In the genomic region with DNA sequence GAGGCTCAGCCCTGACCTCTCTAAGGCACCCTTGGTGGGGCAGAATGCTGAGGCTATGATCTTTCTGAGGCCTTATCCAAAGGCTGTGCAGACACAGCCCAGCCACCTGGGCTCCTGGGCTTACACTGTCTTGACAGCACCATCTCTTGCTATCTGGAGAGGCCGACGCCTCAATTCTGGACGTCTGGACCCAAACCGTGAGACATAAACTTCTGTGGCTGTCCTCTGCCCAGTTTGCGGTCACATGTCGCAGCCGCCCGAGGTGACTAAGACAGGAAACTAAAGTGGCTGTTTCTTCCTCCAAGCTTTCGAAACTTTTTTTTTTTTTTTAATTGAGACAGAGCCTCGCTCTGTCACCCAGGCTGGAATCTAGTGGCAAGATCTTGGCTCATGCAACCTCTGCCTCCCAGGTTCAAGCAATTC, we compare ENCODE assay signal across 8 cellular contexts. TPM values are rescaled to one million over a fixed set of nuclear protein-coding genes. Genes with fewer than 3 reads are reported as not detected.
DNase-seq lines count a peak whose midpoint lies in the region; ATAC-seq, FAIRE-seq and TF ChIP-seq lines count a peak whose summit lies in the region.

No MANE protein-coding gene starts in this region.

- H3K4me3 ChIP-seq in BLaER1 (no peak overlapping the region), neuronal stem cell (ENCODE audit: low read length in 2 of 2) (no peak overlapping the region)

- H3K9ac ChIP-seq in BLaER1 (no peak overlapping the region), neuronal stem cell (ENCODE audit: low read depth, low read length, poor library complexity) (no peak overlapping the region)

- H3K27ac ChIP-seq in BLaER1 (no peak overlapping the region), neuronal stem cell (replicated peaks; ENCODE audit: low read length) (no peak overlapping the region)

- no peak overlapping the region for H4K91ac ChIP-seq in neuronal stem cell (ENCODE audit: low read depth, low read length, poor library complexity)

- H3K36me3 ChIP-seq in BLaER1 (no peaks in the 10 kb centered on the region), neuronal stem cell (replicated peaks in 1 of 2; ENCODE audit: control insufficient read depth in 2 of 2, insufficient read depth in 2 of 2, low read length in 2 of 2) (no peaks in the 10 kb centered on the region)

- H2BK5ac ChIP-seq in neuronal stem cell (ENCODE audit: low read length), result no peak overlapping the region

- H2BK12ac ChIP-seq in neuronal stem cell (ENCODE audit: low read length), result no peak overlapping the region

- peak overlapping the region; percentile 25 for H3K18ac ChIP-seq in neuronal stem cell (ENCODE audit: low read length)

- peaks cover 26% of the 10 kb centered on the region for H3K4me1 ChIP-seq in BLaER1
- peaks cover 5 to 6% of the 10 kb centered on the region in 2 donors for H3K4me1 ChIP-seq in neuronal stem cell (ENCODE audit: control insufficient read depth in 2 of 2, insufficient read depth in 1 of 2, low read depth in 1 of 2, low read length in 2 of 2)

- DNase-seq in Kasumi-1 (lab: John Stamatoyannopoulos, UW) (peak; percentile 55 to 65), neuronal stem cell (ENCODE audit: low spot score) (no peak), kidney glomerular epithelial cell (lab: John Stamatoyannopoulos, UW) (no peak), D721Med (ENCODE audit: insufficient read length, low spot score) (no peak)
- DNase-seq in activated effector memory CD4-positive, alpha-beta T cell treated with Interleukin-2 at 50 U/mL for 16 hours, result peak; percentile 54

- H3K27me3 ChIP-seq in BLaER1 (peaks cover 19% of the 10 kb centered on the region), neuronal stem cell (ENCODE audit: control insufficient read depth in 3 of 3, insufficient read depth in 3 of 3, low read depth in 1 of 3, low read length in 3 of 3) (peaks cover 1 to 40% (median 9%) of the 10 kb centered on the region in 3 experiments)

- WGBS in neuronal stem cell (ENCODE audit: extremely low coverage in 2 of 2, insufficient read length in 2 of 2, insufficient replicate concordance in 1 of 2), 2 donors, result no CpG with 5 or more reads among the region's 10 CpGs

- H2AFZ ChIP-seq in neuronal stem cell (ENCODE audit: low read length), result no peak overlapping the region

- H2AK5ac ChIP-seq in neuronal stem cell (ENCODE audit: low read depth, low read length), result no peak overlapping the region

- ATAC-seq in GM21515 (IDR thresholded peaks at IDR 0.05; ENCODE audit: unreplicated experiment) (peak; percentile 59), GM19023 (IDR thresholded peaks at IDR 0.05; ENCODE audit: unreplicated experiment) (no peak)

- no peak overlapping the region for H2BK15ac ChIP-seq in neuronal stem cell (ENCODE audit: low read length)

- no peak for TF ChIP-seq CTCF in D721Med (IDR thresholded peaks at IDR 0.05; ENCODE audit: insufficient read depth, missing control alignments)

- H3K4ac ChIP-seq in neuronal stem cell (ENCODE audit: low read length), result no peak overlapping the region

- H2BK120ac ChIP-seq in neuronal stem cell (ENCODE audit: low read depth, low read length), result no peak overlapping the region

- H3K14ac ChIP-seq in neuronal stem cell (ENCODE audit: low read length), result no peak overlapping the region

- H3K9me3 ChIP-seq in BLaER1 (no peaks in the 10 kb centered on the region), neuronal stem cell (replicated peaks in 1 of 2; ENCODE audit: control insufficient read depth in 2 of 2, insufficient read depth in 1 of 2, low read depth in 1 of 2, low read length in 2 of 2) (no peaks in the 10 kb centered on the region)

- FAIRE-seq in D721Med (lab: Jason Lieb, UNC), result no peak

- H3K4me2 ChIP-seq in BLaER1 (peak overlapping the region; percentile 75), neuronal stem cell (ENCODE audit: insufficient read depth, low read length, poor library complexity, severe bottlenecking) (no peak overlapping the region)

- no peaks in the 10 kb centered on the region for H3K79me1 ChIP-seq in neuronal stem cell (ENCODE audit: low read depth, low read length)

- H4K20me1 ChIP-seq in BLaER1, result 0 out of 2 replicates have a peak, but pooled peaks cover 2% of the 10 kb centered on the region

- H4K8ac ChIP-seq in neuronal stem cell (ENCODE audit: low read depth, low read length), result no peak overlapping the region

- H3K23ac ChIP-seq in neuronal stem cell (ENCODE audit: low read depth, low read length, poor library complexity), result no peak overlapping the region

RNA-seq across cellular contexts. Expression of gene PRR18, which starts 49.3 kb away (rescaled TPM):
- polyA plus RNA-seq in neuronal stem cell (2013, experiment 1 of 2), result 0.17 TPM
- 0.19 TPM for polyA plus RNA-seq in neuronal stem cell (2013, experiment 2 of 2)

Comparison
In these comparisons a context has a peak if more than half of its experiments do, and no peak if none do; other contexts are left out.
1. DNase-seq: peak in Kasumi-1 (2 of 2) and activated effector memory CD4-positive, alpha-beta T cell treated with Interleukin-2 at 50 U/mL for 16 hours (single experiment); none in neuronal stem cell (single experiment), kidney glomerular epithelial cell (single experiment) and D721Med (single experiment).